In genomic region chr16:89396156-89396555, GRCh38 we compare ENCODE assay signal across 11 cellular contexts.
"Had no signal": no experiment of that assay in that cellular context is flagged by ENCODE, and none has a peak within 500 bp of the region (broad histone marks: within the 10 kb centered on the region; RNA-seq: fewer than 3 reads in every experiment).

No MANE protein-coding gene starts in this region.

- DNase-seq: activated CD4-positive, alpha-beta T cell treated with anti-CD3 and anti-CD28 coated beads, Interleukin-2, amount 50 U/mL, for 48 hours; activated CD8-positive, alpha-beta memory T cell treated with anti-CD3 and anti-CD28 coated beads, Interleukin-2, amount 10 ng/mL, durations not matched to agents 7 days and 5 days; activated gamma-delta T cell treated with Interleukin-2 at 50 U/mL for 16 hours; activated T-cell treated with anti-CD3 and anti-CD28 coated beads, Interleukin-2, amount 50 U/mL, for 48 hours; foreskin melanocyte; islet precursor cell; left lung; natural killer cell; stimulated activated CD4-positive, alpha-beta T cell treated with anti-CD3 and anti-CD28 coated beads, Interleukin-4, amount 100 ng/mL, for 24 hours had no signal

- H3K4me3 ChIP-seq: cardiac muscle cell, left lung, tibial nerve had no signal

- ATAC-seq: activated CD8-positive, alpha-beta memory T cell treated with anti-CD3 and anti-CD28 coated beads, Interleukin-2, amount 10 ng/mL, durations not matched to agents 7 days and 5 days; natural killer cell had no signal

- H3K9me3 ChIP-seq: left lung, tibial nerve had no signal

- H3K36me3 ChIP-seq: cardiac muscle cell, left lung, tibial nerve had no signal

- H3K27me3 ChIP-seq: cardiac muscle cell, left lung, tibial nerve had no signal
